In the genomic region with DNA sequence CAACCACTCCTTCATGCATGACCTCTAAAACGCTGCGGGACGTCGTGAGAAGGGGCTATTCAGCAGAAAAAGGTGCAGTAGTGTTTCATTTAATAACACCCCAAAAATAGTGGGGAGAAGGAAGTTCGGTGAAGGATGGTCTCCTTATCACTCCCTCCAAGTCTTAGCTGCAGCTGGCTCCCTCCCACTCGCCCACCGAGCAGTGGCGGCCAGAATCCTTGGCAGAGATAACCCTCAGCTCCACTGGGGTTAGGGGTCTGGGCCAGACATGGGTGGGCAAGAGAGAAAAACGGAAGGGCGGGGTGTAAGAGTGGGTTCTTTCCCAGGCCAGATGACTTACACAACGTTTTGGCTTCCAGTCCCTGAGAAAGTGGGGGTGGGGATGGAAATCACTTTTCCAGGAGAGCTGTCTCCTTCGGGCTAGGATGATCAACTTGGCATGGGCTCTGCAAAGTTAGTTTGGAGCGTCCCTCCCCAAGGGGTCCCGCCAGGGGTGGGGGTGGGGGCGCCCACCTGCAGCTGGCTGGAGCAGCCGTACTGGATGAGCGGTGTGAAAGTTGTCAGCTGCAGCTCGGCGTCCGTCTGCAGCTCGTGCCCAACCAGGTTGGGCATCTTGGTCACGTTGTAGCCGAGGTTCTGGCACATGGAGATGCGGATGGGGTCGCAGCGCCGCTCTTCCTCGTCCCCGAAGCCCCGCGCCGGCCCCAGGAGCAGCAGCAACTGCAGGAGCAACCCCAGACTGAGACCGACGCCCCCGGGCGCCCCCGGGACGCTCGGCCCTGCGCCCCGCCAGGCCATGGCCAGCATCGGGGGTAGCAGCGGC, we compare ENCODE assay signal across 9 cellular contexts. TPM values are rescaled to one million over a fixed set of nuclear protein-coding genes. Genes with fewer than 3 reads are reported as not detected.
A peak's percentile ranks its signal among the peaks of the same experiment; 100 is the strongest.
DNase-seq lines count a peak whose midpoint lies in the region; ATAC-seq, FAIRE-seq and TF ChIP-seq lines count a peak whose summit lies in the region.
"Had no signal": no experiment of that assay in that cellular context is flagged by ENCODE, and none has a peak within 500 bp of the region (broad histone marks: within the 10 kb centered on the region; RNA-seq: fewer than 3 reads in every experiment).

No MANE protein-coding gene starts in this region.

- H2AFZ ChIP-seq in mesenchymal stem cell (ENCODE audit: low read depth, low read length) = peak overlapping the region; percentile 77

- peak overlapping the region; percentile 68 to 80 for H3K14ac ChIP-seq in mesenchymal stem cell (ENCODE audit: low read length in 2 of 2)

- H3K18ac ChIP-seq in mesenchymal stem cell (ENCODE audit: low read depth in 1 of 2, low read length in 2 of 2) = peak overlapping the region; percentile 85 to 86

- H3K9me3 ChIP-seq in cardiac muscle cell (ENCODE audit: low read depth) (no peaks in the 10 kb centered on the region), mesenchymal stem cell (ENCODE audit: control insufficient read depth, low read length) (no peaks in the 10 kb centered on the region)
- H3K9me3 ChIP-seq: neutrophil had no signal

- H3K4me1 ChIP-seq in cardiac muscle cell (ENCODE audit: low read depth) = peaks cover 52% of the 10 kb centered on the region
- H3K4me1 ChIP-seq in mesenchymal stem cell (ENCODE audit: control insufficient read depth, insufficient read depth, low read depth, low read length) = peaks cover 11% of the 10 kb centered on the region

- H4K91ac ChIP-seq in mesenchymal stem cell (ENCODE audit: low read length) = peak overlapping the region; percentile 46

- TF ChIP-seq CTCF in cardiac muscle cell (IDR thresholded peaks at IDR 0.05; ENCODE audit: low read depth, low read length) = no peak

- no peak overlapping the region for H2AK5ac ChIP-seq in mesenchymal stem cell (ENCODE audit: low read length, severe bottlenecking)

- H3K9ac ChIP-seq in mesenchymal stem cell (ENCODE audit: low read length) = peak overlapping the region; percentile 89

- peak in 1 of 2 donors; percentile 52 for DNase-seq in cardiac muscle cell (ENCODE audit: low read depth in 1 of 2, low spot score in 1 of 2)
- no peak for DNase-seq in Right ventricle myocardium inferior (ENCODE audit: missing footprints)
- peak; percentile 36 for DNase-seq in NCI-H1092 treated with DMSO at 0.1 percent for 48 hours (lab: John Stamatoyannopoulos, UW)
- peak; percentile 18 for DNase-seq in mesenchymal stem cell
- DNase-seq in urothelium cell line (ENCODE audit: low spot score) = peak; percentile 31

- H2BK15ac ChIP-seq in mesenchymal stem cell (ENCODE audit: low read depth, poor library complexity, severe bottlenecking) = no peak overlapping the region

- 9% methylated on average over 38 of the region's 43 CpGs for WGBS in mesenchymal stem cell

- peak overlapping the region; percentile 99 for H3K4me3 ChIP-seq in cardiac muscle cell
- peak overlapping the region; percentile 72 to 95 for H3K4me3 ChIP-seq in mesenchymal stem cell (ENCODE audit: insufficient read depth in 1 of 2, low read depth in 1 of 2, low read length in 2 of 2)

- peak overlapping the region in 1 of 2 experiments; percentile 75 for H3K4ac ChIP-seq in mesenchymal stem cell (ENCODE audit: low read depth in 1 of 2, low read length in 2 of 2)

- H2BK5ac ChIP-seq in mesenchymal stem cell (ENCODE audit: low read depth, low read length, poor library complexity, severe bottlenecking) = no peak overlapping the region

- H3K36me3 ChIP-seq in cardiac muscle cell (peaks cover 12% of the 10 kb centered on the region), mesenchymal stem cell (ENCODE audit: control insufficient read depth in 1 of 2, insufficient read depth in 2 of 2, low read depth in 1 of 2, low read length in 2 of 2) (peaks cover 5 to 22% of the 10 kb centered on the region in 2 experiments)
- H3K36me3 ChIP-seq: neutrophil had no signal

- H3K27ac ChIP-seq in cardiac muscle cell (peak overlapping the region; percentile 88), cingulate gyrus (ENCODE audit: low read depth, low read length) (peak overlapping the region; percentile 54), mesenchymal stem cell (ENCODE audit: low read length, poor library complexity, severe bottlenecking) (no peak overlapping the region)
- H3K27ac ChIP-seq: neutrophil had no signal

- intact Hi-C loops in Right ventricle myocardium inferior (cut with DNase I) = loop anchor here (2.0 to 10.0 kb wide), 3 partner anchors 14 to 140 kb away; no protein-coding TSS in a partner anchor

- peak overlapping the region; percentile 50 for H4K8ac ChIP-seq in mesenchymal stem cell (ENCODE audit: low read length)

- no peak for FAIRE-seq in urothelium cell line (lab: Jason Lieb, UNC)

- H3K27me3 ChIP-seq in cardiac muscle cell = no peaks in the 10 kb centered on the region
- no peaks in the 10 kb centered on the region for H3K27me3 ChIP-seq in mesenchymal stem cell (ENCODE audit: control insufficient read depth in 1 of 2, insufficient read depth in 1 of 2, low read length in 2 of 2)

- peak overlapping the region; percentile 29 to 38 for H2BK12ac ChIP-seq in mesenchymal stem cell (ENCODE audit: low read length in 2 of 2)

- H3K79me1 ChIP-seq in mesenchymal stem cell (replicated peaks; ENCODE audit: low read length, poor library complexity, severe bottlenecking) = peaks cover 5% of the 10 kb centered on the region

- H2BK120ac ChIP-seq in mesenchymal stem cell (ENCODE audit: low read depth, low read length) = no peak overlapping the region

- peak overlapping the region in 1 of 2 experiments; percentile 19 for H3K23ac ChIP-seq in mesenchymal stem cell (ENCODE audit: low read length in 2 of 2)

- peak overlapping the region; percentile 96 for H3K4me2 ChIP-seq in mesenchymal stem cell (ENCODE audit: low read length, poor library complexity, severe bottlenecking)

- no peak for ATAC-seq in Right ventricle myocardium inferior
- ATAC-seq in GM21447 (IDR thresholded peaks at IDR 0.05; ENCODE audit: unreplicated experiment) = no peak
- no peak for ATAC-seq in HG03196 (IDR thresholded peaks at IDR 0.05; ENCODE audit: unreplicated experiment)

RNA-seq across cellular contexts. Expression of gene FZD4, which starts 0.7 kb away (rescaled TPM):
- 37.2 and 46.4 TPM in 2 replicates for total RNA-seq in cardiac muscle cell
- 18.8 and 19.3 TPM in 2 replicates for polyA plus RNA-seq in cardiac muscle cell
- 31.3 TPM for total RNA-seq in Right ventricle myocardium inferior
- polyA plus RNA-seq in mesenchymal stem cell (2013, experiment 1 of 2) = 3.3 TPM
- 3.2 TPM for polyA plus RNA-seq in mesenchymal stem cell (2013, experiment 2 of 2)
